8 cellular contexts compared by ENCODE assay signal in the genomic region with DNA sequence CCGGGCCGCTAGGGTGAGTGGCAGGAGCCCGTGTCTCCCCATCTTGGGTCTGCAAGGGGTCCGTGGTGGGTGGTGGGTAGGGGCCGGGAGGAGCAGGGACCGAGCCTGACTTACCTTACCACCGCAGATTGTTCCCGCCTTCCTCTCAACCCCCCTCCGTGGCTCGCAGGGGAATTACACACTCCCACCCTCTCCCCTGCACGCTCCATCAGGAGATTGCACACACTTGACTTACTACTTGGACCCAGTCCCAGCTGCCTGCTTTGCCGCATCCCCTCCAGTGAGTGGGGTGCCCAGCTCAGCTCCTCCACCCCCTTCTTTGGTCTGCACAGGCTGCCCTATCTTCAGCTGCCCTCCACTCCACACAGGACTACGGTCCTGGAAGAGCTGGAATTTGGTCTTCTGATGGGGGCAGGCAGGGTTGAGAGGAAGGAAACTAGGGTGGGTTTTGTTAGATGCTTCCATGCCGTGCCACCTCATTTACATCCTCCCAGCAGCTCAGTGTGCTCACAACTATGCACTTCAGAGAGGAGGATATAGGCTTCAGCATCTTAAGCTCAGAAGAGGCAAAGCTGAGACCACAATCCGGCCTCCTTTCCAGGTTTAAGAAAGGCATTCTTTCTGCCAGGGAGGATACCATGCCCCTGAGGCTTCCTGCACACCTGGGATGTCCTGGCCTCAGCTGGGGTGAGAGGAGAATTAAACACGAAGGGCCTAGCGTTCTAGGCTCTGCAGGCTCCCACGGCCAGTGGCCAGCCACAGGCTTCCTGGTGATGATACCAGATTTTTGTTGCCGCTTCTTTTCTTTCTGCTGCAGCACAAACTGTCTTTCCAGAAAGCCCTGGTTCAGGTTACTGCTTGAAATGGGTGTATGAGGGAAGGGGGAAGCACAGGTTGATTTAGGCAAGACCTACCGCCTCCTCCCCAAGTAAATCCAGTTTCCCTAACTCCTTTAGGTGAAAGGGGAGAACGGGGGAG. TPM values are rescaled to one million over a fixed set of nuclear protein-coding genes. Genes with fewer than 3 reads are reported as not detected.
DNase-seq lines count a peak whose midpoint lies in the region; ATAC-seq, FAIRE-seq and TF ChIP-seq lines count a peak whose summit lies in the region.

No MANE protein-coding gene starts in this region.

- no peak overlapping the region for H4K91ac ChIP-seq in neuronal stem cell (ENCODE audit: low read depth, low read length, poor library complexity)

- peaks cover 50% of the 10 kb centered on the region for H4K20me1 ChIP-seq in DND-41 (ENCODE audit: insufficient read depth, low read length)

- peak overlapping the region; percentile 51 for H2BK12ac ChIP-seq in neuronal stem cell (ENCODE audit: low read length)

- peaks cover 64% of the 10 kb centered on the region for H3K4me1 ChIP-seq in DND-41 (ENCODE audit: insufficient read depth, low read length)
- peaks cover 12 to 22% of the 10 kb centered on the region in 2 donors for H3K4me1 ChIP-seq in neuronal stem cell (ENCODE audit: control insufficient read depth in 2 of 2, insufficient read depth in 1 of 2, low read depth in 1 of 2, low read length in 2 of 2)
- no peaks in the 10 kb centered on the region for H3K4me1 ChIP-seq in small intestine (ENCODE audit: control insufficient read depth in 2 of 2, insufficient read depth in 1 of 2, low read depth in 1 of 2, low read length in 1 of 2)

- DNase-seq in DND-41 (no peak), NCI-H2227 treated with DMSO at 0.1 percent for 48 hours (lab: John Stamatoyannopoulos, UW) (peak; percentile 48), neuronal stem cell (ENCODE audit: low spot score) (no peak), GM20000 (ENCODE audit: low spot score) (no peak), RCC 7860 (ENCODE audit: low spot score) (no peak), small intestine (no peak), AML-193 (lab: John Stamatoyannopoulos, UW) (no peak)

- H3K4me3 ChIP-seq in DND-41 (ENCODE audit: low read depth in 1 of 2, low read length in 2 of 2) (peak overlapping the region in 1 of 2 experiments; percentile 84; a peak in 2 of 4 replicates), neuronal stem cell (ENCODE audit: low read length in 2 of 2) (peak overlapping the region in 1 of 2 donors; percentile 60), small intestine (ENCODE audit: low read depth in 1 of 2, low read length in 2 of 2) (peak overlapping the region in 1 of 2 donors; percentile 75)

- peak overlapping the region; percentile 87 for H3K23ac ChIP-seq in neuronal stem cell (ENCODE audit: low read depth, low read length, poor library complexity)

- TF ChIP-seq CTCF in DND-41 (IDR thresholded peaks at IDR 0.05; ENCODE audit: borderline replicate concordance, extremely low read depth, low read length, poor library complexity, severe bottlenecking) (no peak), GM20000 (IDR thresholded peaks at IDR 0.05; ENCODE audit: extremely low read depth, missing control alignments) (no peak)

- H3K4me2 ChIP-seq in DND-41 (ENCODE audit: insufficient read depth, low read length) (peak overlapping the region; percentile 78), neuronal stem cell (ENCODE audit: insufficient read depth, low read length, poor library complexity, severe bottlenecking) (peak overlapping the region; percentile 94)

- FAIRE-seq in RCC 7860 (lab: Jason Lieb, UNC) (no peak), small intestine (lab: Jason Lieb, UNC) (no peak)

- no peak for ATAC-seq in DND-41 (ENCODE audit: insufficient read depth, low read depth)

- H3K27me3 Mint-ChIP-seq in dendritic cell treated with granulocyte-macrophage colony-stimulating factor and Interleukin-4, amounts not matched to agents 40 ng/mL and 50 ng/mL, for 4 days, result peaks cover 34% of the 10 kb centered on the region

- H2BK120ac ChIP-seq in neuronal stem cell (ENCODE audit: low read depth, low read length), result no peak overlapping the region

- no peak overlapping the region for H3K4ac ChIP-seq in neuronal stem cell (ENCODE audit: low read length)

- peaks cover 47% of the 10 kb centered on the region for H3K79me2 ChIP-seq in DND-41 (ENCODE audit: insufficient read depth, low read length)

- H3K14ac ChIP-seq in neuronal stem cell (ENCODE audit: low read length), result no peak overlapping the region

- H3K4me1 Mint-ChIP-seq in dendritic cell treated with granulocyte-macrophage colony-stimulating factor and Interleukin-4, amounts not matched to agents 40 ng/mL and 50 ng/mL, for 4 days (ENCODE audit: low read depth), result peaks cover 36% of the 10 kb centered on the region

- H2BK15ac ChIP-seq in neuronal stem cell (ENCODE audit: low read length), result peak overlapping the region; percentile 23

- no peak overlapping the region for H3K27ac Mint-ChIP-seq in dendritic cell treated with granulocyte-macrophage colony-stimulating factor and Interleukin-4, amounts not matched to agents 40 ng/mL and 50 ng/mL, for 4 days

- intact Hi-C loops in dendritic cell treated with granulocyte-macrophage colony-stimulating factor and Interleukin-4, amounts not matched to agents 40 ng/mL and 50 ng/mL, for 4 days (cut with micrococcal nuclease), result no loop called here

- H4K8ac ChIP-seq in neuronal stem cell (ENCODE audit: low read depth, low read length), result no peak overlapping the region

- H2AFZ ChIP-seq in DND-41 (ENCODE audit: low read depth, low read length) (no peak overlapping the region), neuronal stem cell (ENCODE audit: low read length) (no peak overlapping the region)

- H3K9me3 Mint-ChIP-seq in dendritic cell treated with granulocyte-macrophage colony-stimulating factor and Interleukin-4, amounts not matched to agents 40 ng/mL and 50 ng/mL, for 4 days, result no peaks in the 10 kb centered on the region

- H3K79me1 ChIP-seq in neuronal stem cell (ENCODE audit: low read depth, low read length), result no peaks in the 10 kb centered on the region

- no peaks in the 10 kb centered on the region for H3K9me3 ChIP-seq in DND-41 (ENCODE audit: insufficient read depth, low read length, severe bottlenecking)
- no peaks in the 10 kb centered on the region for H3K9me3 ChIP-seq in neuronal stem cell (replicated peaks in 1 of 2; ENCODE audit: control insufficient read depth in 2 of 2, insufficient read depth in 1 of 2, low read depth in 1 of 2, low read length in 2 of 2)
- H3K9me3 ChIP-seq in small intestine (ENCODE audit: control insufficient read depth, low read depth), result no peaks in the 10 kb centered on the region

- peak overlapping the region; percentile 89 for H3K18ac ChIP-seq in neuronal stem cell (ENCODE audit: low read length)

- WGBS in neuronal stem cell (ENCODE audit: extremely low coverage in 2 of 2, insufficient read length in 2 of 2, insufficient replicate concordance in 1 of 2), 2 donors, result no CpG with 5 or more reads among the region's 21 CpGs
- WGBS in small intestine, 3 donors, result 54 to 79% (median 75%) methylated on average over 19 to 21 of the region's 21 CpGs

- H3K36me3 ChIP-seq in DND-41 (ENCODE audit: insufficient read depth, low read length) (peaks cover 19% of the 10 kb centered on the region), neuronal stem cell (replicated peaks in 1 of 2; ENCODE audit: control insufficient read depth in 2 of 2, insufficient read depth in 2 of 2, low read length in 2 of 2) (no peaks in the 10 kb centered on the region), small intestine (ENCODE audit: control insufficient read depth in 2 of 2, insufficient read depth in 2 of 2, low read length in 2 of 2) (no peaks in the 10 kb centered on the region)

- H3K4me3 Mint-ChIP-seq in dendritic cell treated with granulocyte-macrophage colony-stimulating factor and Interleukin-4, amounts not matched to agents 40 ng/mL and 50 ng/mL, for 4 days, result peak overlapping the region; percentile 40

- H2BK5ac ChIP-seq in neuronal stem cell (ENCODE audit: low read length), result no peak overlapping the region

- H2AK5ac ChIP-seq in neuronal stem cell (ENCODE audit: low read depth, low read length), result peak overlapping the region; percentile 94

- peak overlapping the region; percentile 81; the same call in 1 of the 2 replicates for H3K9ac ChIP-seq in DND-41 (ENCODE audit: low read depth, low read length)
- peak overlapping the region; percentile 57 for H3K9ac ChIP-seq in neuronal stem cell (ENCODE audit: low read depth, low read length, poor library complexity)

- H3K27me3 ChIP-seq in DND-41 (ENCODE audit: insufficient read depth, low read length, poor library complexity) (no peaks in the 10 kb centered on the region), neuronal stem cell (ENCODE audit: control insufficient read depth in 3 of 3, insufficient read depth in 3 of 3, low read depth in 1 of 3, low read length in 3 of 3) (peaks cover 12 to 77% (median 23%) of the 10 kb centered on the region in 3 experiments), small intestine (ENCODE audit: control insufficient read depth in 2 of 2, insufficient read depth in 2 of 2, low read length in 2 of 2) (peaks cover 0 to 7% of the 10 kb centered on the region in 2 donors)

- peak overlapping the region; percentile 42 for H3K27ac ChIP-seq in DND-41 (ENCODE audit: low read length)
- no peak overlapping the region for H3K27ac ChIP-seq in neuronal stem cell (replicated peaks; ENCODE audit: low read length)
- H3K27ac ChIP-seq in small intestine (ENCODE audit: low read depth in 1 of 2, low read length in 1 of 2), result no peak overlapping the region

- no peaks in the 10 kb centered on the region for H3K36me3 Mint-ChIP-seq in dendritic cell treated with granulocyte-macrophage colony-stimulating factor and Interleukin-4, amounts not matched to agents 40 ng/mL and 50 ng/mL, for 4 days (ENCODE audit: low read depth)

RNA-seq across cellular contexts. Expression of a gene that starts 2.3 kb away (rescaled TPM):
- polyA plus RNA-seq in neuronal stem cell (2013, experiment 1 of 2), result 3.3 TPM
- 3.2 TPM for polyA plus RNA-seq in neuronal stem cell (2013, experiment 2 of 2)
- 1 to 10 TPM in 1 of 3 donors, under 1 TPM in 2; under 0.01 to 3.7 (median 0.67) TPM for polyA plus RNA-seq in small intestine
